In genomic region chr10:102713483-102713813, GRCh38 we compare ENCODE assay signal across 8 cellular contexts. TPM values are rescaled to one million over a fixed set of nuclear protein-coding genes. Genes with fewer than 3 reads are reported as not detected.
DNase-seq lines count a peak whose midpoint lies in the region; ATAC-seq and TF ChIP-seq lines count a peak whose summit lies in the region.

No MANE protein-coding gene starts in this region.

- no peaks in the 10 kb centered on the region for H3K36me3 ChIP-seq in ascending aorta

- POLR2A ChIA-PET in AG04449 (lab: Yijun Ruan, JAX): interaction anchor here (1.1 to 1.9 kb wide), 5 partner anchors 13 to 71 kb away, joined by 7 to 14 read pairs (median 9); partner anchors contain the start of gene TRIM8

- intact Hi-C loops in ascending aorta (cut with DNase I): no loop called here

- H3K4me1 Mint-ChIP-seq in immature natural killer cell: peaks cover 24 to 29% of the 10 kb centered on the region in 2 donors
- peaks cover 69% of the 10 kb centered on the region for H3K4me1 Mint-ChIP-seq in stimulated activated naive CD8-positive, alpha-beta T cell treated with anti-CD3 and anti-CD28 coated beads, Interleukin-15, Interleukin-2, amounts not matched to agents 100 ng/mL and 50 ng/mL, for 24 hours (ENCODE audit: low read depth)

- H3K4me1 ChIP-seq in ascending aorta: peaks cover 0 to 13% of the 10 kb centered on the region in 2 donors

- peak overlapping the region; percentile 57 to 93 (median 87) for H3K27ac Mint-ChIP-seq in immature natural killer cell
- peak overlapping the region; percentile 90 for H3K27ac Mint-ChIP-seq in stimulated activated naive CD8-positive, alpha-beta T cell treated with anti-CD3 and anti-CD28 coated beads, Interleukin-15, Interleukin-2, amounts not matched to agents 100 ng/mL and 50 ng/mL, for 24 hours

- DNase-seq in AG04449 (ENCODE audit: low read depth, low spot score): no peak
- peak in 1 of 2 experiments; percentile 62 for DNase-seq in HL-60 (ENCODE audit: low read depth in 1 of 2, low spot score in 1 of 2)
- DNase-seq in ascending aorta (ENCODE audit: low spot score in 2 of 2): no peak
- no peak for DNase-seq in immature natural killer cell
- DNase-seq in COR-L47 (lab: John Stamatoyannopoulos, UW): no peak
- DNase-seq in OCI-M2 (lab: John Stamatoyannopoulos, UW; ENCODE audit: unreplicated experiment): no peak

- H3K9me3 ChIP-seq in ascending aorta: no peaks in the 10 kb centered on the region

- TF ChIP-seq CTCF in AG04449 (IDR thresholded peaks at IDR 0.05; ENCODE audit: insufficient read depth, low read length, missing control alignments): no peak
- no peak for TF ChIP-seq CTCF in HL-60 (IDR thresholded peaks at IDR 0.05; ENCODE audit: insufficient read depth, low read length)
- no peak for TF ChIP-seq CTCF in ascending aorta (IDR thresholded peaks at IDR 0.05)

- H3K9me3 Mint-ChIP-seq in immature natural killer cell: no peaks in the 10 kb centered on the region
- no peaks in the 10 kb centered on the region for H3K9me3 Mint-ChIP-seq in stimulated activated naive CD8-positive, alpha-beta T cell treated with anti-CD3 and anti-CD28 coated beads, Interleukin-15, Interleukin-2, amounts not matched to agents 100 ng/mL and 50 ng/mL, for 24 hours

- H3K27me3 Mint-ChIP-seq in immature natural killer cell (ENCODE audit: low read depth in 3 of 3): peaks cover 0 to 6% (median 5%) of the 10 kb centered on the region in 3 donors
- no peaks in the 10 kb centered on the region for H3K27me3 Mint-ChIP-seq in stimulated activated naive CD8-positive, alpha-beta T cell treated with anti-CD3 and anti-CD28 coated beads, Interleukin-15, Interleukin-2, amounts not matched to agents 100 ng/mL and 50 ng/mL, for 24 hours

- H3K4me3 ChIP-seq in AG04449 (ENCODE audit: low read depth, low read length) (peak overlapping the region; percentile 93), HL-60 (replicated peaks; ENCODE audit: insufficient read depth, low read length) (peak overlapping the region; percentile 100), ascending aorta (peak overlapping the region; percentile 84 to 91)

- peak overlapping the region; percentile 86 to 97 (median 91) for H3K4me3 Mint-ChIP-seq in immature natural killer cell
- peak overlapping the region; percentile 93 for H3K4me3 Mint-ChIP-seq in stimulated activated naive CD8-positive, alpha-beta T cell treated with anti-CD3 and anti-CD28 coated beads, Interleukin-15, Interleukin-2, amounts not matched to agents 100 ng/mL and 50 ng/mL, for 24 hours

- CTCF ChIA-PET in AG04449 (lab: Yijun Ruan, JAX): interaction anchor here (0.7 to 7.0 kb wide), 14 partner anchors 9 to 211 kb away, joined by 3 to 66 read pairs (median 4); partner anchors contain the start of gene ACTR1A

- no peaks in the 10 kb centered on the region for H3K27me3 ChIP-seq in HL-60 (ENCODE audit: insufficient read depth, poor library complexity, severe bottlenecking)
- no peaks in the 10 kb centered on the region for H3K27me3 ChIP-seq in ascending aorta

- H3K27ac ChIP-seq in HL-60 (replicated peaks) (peak overlapping the region; percentile 72), ascending aorta (peak overlapping the region; percentile 79 to 83)

- ATAC-seq in GM18868 (IDR thresholded peaks at IDR 0.05; ENCODE audit: unreplicated experiment): peak; percentile 32

- H3K36me3 Mint-ChIP-seq in immature natural killer cell: peaks cover 0 to 3% (median 0%) of the 10 kb centered on the region in 3 donors
- H3K36me3 Mint-ChIP-seq in stimulated activated naive CD8-positive, alpha-beta T cell treated with anti-CD3 and anti-CD28 coated beads, Interleukin-15, Interleukin-2, amounts not matched to agents 100 ng/mL and 50 ng/mL, for 24 hours (ENCODE audit: low read depth): peaks cover 28% of the 10 kb centered on the region

RNA-seq across cellular contexts. Expression of gene ARL3, which starts 0.7 kb away (rescaled TPM):
- total RNA-seq in ascending aorta: 2.0 TPM
- 1 to 10 TPM; 2.6 to 3.9 (median 3.6) TPM for polyA plus RNA-seq in immature natural killer cell

RNA-seq across cellular contexts. Expression of gene SFXN2, which starts 1.0 kb away (rescaled TPM):
- 2.1 TPM for total RNA-seq in ascending aorta
- polyA plus RNA-seq in immature natural killer cell: 1 to 10 TPM; 4.9 to 9.6 (median 7.9) TPM

RNA-seq across cellular contexts. Expression of gene WBP1L, which starts 30.3 kb away (rescaled TPM):
- 107 TPM for total RNA-seq in ascending aorta
- 10 to 100 TPM; 34.1 to 53.1 (median 35.2) TPM for polyA plus RNA-seq in immature natural killer cell
